8 cellular contexts compared by ENCODE assay signal in the genomic region with DNA sequence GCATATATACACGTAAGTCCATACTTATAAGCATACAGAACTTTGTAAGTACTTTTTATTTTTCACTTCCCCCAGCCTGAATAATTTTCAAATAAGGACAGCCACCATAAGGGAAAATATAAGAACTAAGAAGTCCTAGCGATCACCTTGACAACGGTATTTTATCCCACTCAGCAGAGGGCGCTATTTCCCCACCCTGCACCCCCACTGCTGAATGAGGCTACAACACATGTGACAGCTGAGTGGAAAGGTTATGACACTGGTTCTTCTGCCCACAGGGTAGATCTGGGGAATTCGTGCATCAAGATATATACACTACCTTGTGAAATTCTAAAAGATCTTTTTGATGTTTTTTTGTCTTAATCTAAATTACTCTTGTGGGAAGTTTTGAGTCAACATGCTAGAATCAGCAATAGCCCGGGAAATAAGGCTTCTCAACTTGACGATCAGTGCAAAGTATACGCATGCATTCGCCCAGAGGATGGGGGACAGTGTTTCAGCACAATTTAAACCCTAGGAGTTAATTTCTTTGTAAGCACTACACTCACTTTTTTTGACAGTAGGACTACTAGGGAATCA.
DNase-seq lines count a peak whose midpoint lies in the region; ATAC-seq, FAIRE-seq and TF ChIP-seq lines count a peak whose summit lies in the region.

No MANE protein-coding gene starts in this region.

- no peak overlapping the region for H3K4me3 Mint-ChIP-seq in CD14-positive monocyte
- H3K4me3 Mint-ChIP-seq in activated naive CD8-positive, alpha-beta T cell treated with anti-CD3 and anti-CD28 coated beads, Interleukin-2, amount 10 ng/mL, durations not matched to agents 7 days and 5 days = no peak overlapping the region

- H3K36me3 Mint-ChIP-seq in CD14-positive monocyte = no peaks in the 10 kb centered on the region
- no peaks in the 10 kb centered on the region for H3K36me3 Mint-ChIP-seq in activated naive CD8-positive, alpha-beta T cell treated with anti-CD3 and anti-CD28 coated beads, Interleukin-2, amount 10 ng/mL, durations not matched to agents 7 days and 5 days

- peaks cover 2 to 11% (median 4%) of the 10 kb centered on the region in 3 donors for H3K27me3 Mint-ChIP-seq in CD14-positive monocyte (ENCODE audit: low read depth in 3 of 3)
- H3K27me3 Mint-ChIP-seq in activated naive CD8-positive, alpha-beta T cell treated with anti-CD3 and anti-CD28 coated beads, Interleukin-2, amount 10 ng/mL, durations not matched to agents 7 days and 5 days = peaks cover 15% of the 10 kb centered on the region

- POLR2A ChIA-PET in activated naive CD8-positive, alpha-beta T cell treated with anti-CD3 and anti-CD28 coated beads, Interleukin-2, amount 10 ng/mL, durations not matched to agents 7 days and 5 days (lab: Charles Lee) = no interaction called here

- H3K27ac Mint-ChIP-seq in CD14-positive monocyte = no peak overlapping the region
- no peak overlapping the region for H3K27ac Mint-ChIP-seq in activated naive CD8-positive, alpha-beta T cell treated with anti-CD3 and anti-CD28 coated beads, Interleukin-2, amount 10 ng/mL, durations not matched to agents 7 days and 5 days

- TF ChIP-seq CTCF in CD14-positive monocyte (IDR thresholded peaks at IDR 0.05) = peak; percentile 92

- peak; percentile 11 for FAIRE-seq in GM19239 (lab: Jason Lieb, UNC)

- intact Hi-C loops in CD14-positive monocyte (cut with micrococcal nuclease) = loop anchor here in 1 of 2 donors (5.0 kb wide), 1 partner anchor 246 kb away; no protein-coding TSS in a partner anchor

- H3K4me1 Mint-ChIP-seq in CD14-positive monocyte = peaks cover 2% of the 10 kb centered on the region
- no peaks in the 10 kb centered on the region for H3K4me1 Mint-ChIP-seq in activated naive CD8-positive, alpha-beta T cell treated with anti-CD3 and anti-CD28 coated beads, Interleukin-2, amount 10 ng/mL, durations not matched to agents 7 days and 5 days

- H3K9me3 Mint-ChIP-seq in CD14-positive monocyte = no peaks in the 10 kb centered on the region
- H3K9me3 Mint-ChIP-seq in activated naive CD8-positive, alpha-beta T cell treated with anti-CD3 and anti-CD28 coated beads, Interleukin-2, amount 10 ng/mL, durations not matched to agents 7 days and 5 days = no peaks in the 10 kb centered on the region

- DNase-seq in CD14-positive monocyte (ENCODE audit: low spot score) = peak; percentile 61
- DNase-seq in GM19239 (ENCODE audit: insufficient read length, low spot score) = peak; percentile 13
- peak; percentile 47 for DNase-seq in SKM-1 treated with dmso at 0.1 percent for 144 hours (lab: John Stamatoyannopoulos, UW; ENCODE audit: unreplicated experiment)
- DNase-seq in activated naive CD8-positive, alpha-beta T cell treated with anti-CD3 and anti-CD28 coated beads, Interleukin-2, amount 10 ng/mL, durations not matched to agents 7 days and 5 days = peak; percentile 64
- DNase-seq in iPS-NIHi11 (ENCODE audit: low spot score) = peak; percentile 65
- peak; percentile 33 for DNase-seq in stimulated activated CD4-positive, alpha-beta T cell treated with anti-CD3 and anti-CD28 coated beads, Interleukin-2, amount 100 ng/mL, for 4 hours (ENCODE audit: low read depth)
- DNase-seq in NCI-H2171 treated with DMSO at 0.1 percent for 48 hours (lab: John Stamatoyannopoulos, UW) = no peak

- peak; percentile 52 for ATAC-seq in HG03565 (IDR thresholded peaks at IDR 0.05; ENCODE audit: unreplicated experiment)
- ATAC-seq in activated naive CD8-positive, alpha-beta T cell treated with anti-CD3 and anti-CD28 coated beads, Interleukin-2, amount 10 ng/mL, durations not matched to agents 7 days and 5 days (ENCODE audit: low read depth) = peak; percentile 74
